ENCODE assay signal across 1 cellular context in the genomic region with DNA sequence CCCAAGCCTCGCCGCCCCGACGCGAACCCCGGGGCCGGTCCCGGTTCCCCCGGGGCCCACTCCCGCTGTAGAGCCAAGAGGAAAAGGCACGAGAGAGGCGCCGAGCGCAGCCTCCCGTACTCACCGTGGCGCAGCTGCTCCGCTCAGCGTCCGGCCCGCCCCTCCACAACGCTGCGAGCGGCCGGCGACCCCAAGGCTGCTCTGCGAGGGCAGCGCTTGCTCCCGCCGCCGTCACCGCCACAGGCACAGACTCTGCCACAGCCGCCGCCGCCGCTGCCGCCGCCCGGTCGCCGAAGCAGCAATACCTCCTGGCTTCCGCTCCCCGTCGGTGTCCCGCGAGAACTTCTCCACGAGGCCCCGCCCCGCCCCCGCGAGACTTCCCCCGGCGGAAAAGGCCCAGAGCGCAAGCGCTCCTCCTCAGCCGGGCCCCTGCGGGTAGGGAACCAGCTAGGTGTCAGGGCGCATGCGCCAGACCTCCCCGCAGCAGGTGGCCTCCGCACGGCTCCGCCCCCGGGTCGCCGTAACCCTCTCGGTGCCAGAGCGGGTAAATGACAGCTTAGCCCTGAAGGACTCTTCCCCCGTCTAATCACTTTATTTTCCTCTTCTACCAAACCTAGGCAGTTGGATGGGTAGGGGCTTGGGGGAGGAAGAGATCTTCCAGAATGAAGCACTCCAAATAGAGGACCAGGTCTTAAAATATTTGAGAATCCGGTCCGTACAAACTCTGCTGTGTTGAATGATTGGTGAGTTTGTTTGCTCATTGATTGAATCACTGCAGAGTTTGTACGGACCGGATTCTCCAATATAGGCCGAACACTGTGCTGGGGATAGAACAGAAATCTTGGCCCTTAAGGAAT.
TF ChIP-seq lines count a peak whose summit lies in the region.

TSS of gene GRB2 (minus strand) at position 314 of the 857 bp plus-strand sequence. CDS start 12,050 bp downstream, outside the sequence.

TF ChIP-seq in HepG2, 621 proteins besides CTCF, POLR2A, EP300 and RAD21 (continued from another document and continues in another):
- peak; percentile 67; the same call in 1 of the 2 replicates for TF ChIP-seq ZNF333 (CRISPR knock-in tag; IDR thresholded peaks at IDR 0.05; ENCODE audit: borderline replicate concordance)
- peak; percentile 92; the same call in 1 of the 2 replicates for TF ChIP-seq EED (CRISPR knock-in tag; IDR thresholded peaks at IDR 0.05)
- no peak for TF ChIP-seq ZKSCAN8 (CRISPR knock-in tag; IDR thresholded peaks at IDR 0.05; ENCODE audit: borderline replicate concordance)
- TF ChIP-seq THAP7 (CRISPR knock-in tag; IDR thresholded peaks at IDR 0.05) = peak; percentile 88
- no peak for TF ChIP-seq ATF1 (CRISPR knock-in tag; IDR thresholded peaks at IDR 0.05)
- no peak; the same call in 1 of the 2 replicates for TF ChIP-seq SOX5 (CRISPR knock-in tag; IDR thresholded peaks at IDR 0.05; ENCODE audit: borderline replicate concordance)
- TF ChIP-seq, protein P1, sequence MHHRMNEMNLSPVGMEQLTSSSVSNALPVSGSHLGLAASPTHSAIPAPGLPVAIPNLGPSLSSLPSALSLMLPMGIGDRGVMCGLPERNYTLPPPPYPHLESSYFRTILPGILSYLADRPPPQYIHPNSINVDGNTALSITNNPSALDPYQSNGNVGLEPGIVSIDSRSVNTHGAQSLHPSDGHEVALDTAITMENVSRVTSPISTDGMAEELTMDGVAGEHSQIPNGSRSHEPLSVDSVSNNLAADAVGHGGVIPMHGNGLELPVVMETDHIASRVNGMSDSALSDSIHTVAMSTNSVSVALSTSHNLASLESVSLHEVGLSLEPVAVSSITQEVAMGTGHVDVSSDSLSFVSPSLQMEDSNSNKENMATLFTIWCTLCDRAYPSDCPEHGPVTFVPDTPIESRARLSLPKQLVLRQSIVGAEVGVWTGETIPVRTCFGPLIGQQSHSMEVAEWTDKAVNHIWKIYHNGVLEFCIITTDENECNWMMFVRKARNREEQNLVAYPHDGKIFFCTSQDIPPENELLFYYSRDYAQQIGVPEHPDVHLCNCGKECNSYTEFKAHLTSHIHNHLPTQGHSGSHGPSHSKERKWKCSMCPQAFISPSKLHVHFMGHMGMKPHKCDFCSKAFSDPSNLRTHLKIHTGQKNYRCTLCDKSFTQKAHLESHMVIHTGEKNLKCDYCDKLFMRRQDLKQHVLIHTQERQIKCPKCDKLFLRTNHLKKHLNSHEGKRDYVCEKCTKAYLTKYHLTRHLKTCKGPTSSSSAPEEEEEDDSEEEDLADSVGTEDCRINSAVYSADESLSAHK (CRISPR knock-in tag; IDR thresholded peaks at IDR 0.05; ENCODE audit: borderline replicate concordance) = 0 out of 2 replicates have a peak, but pooled peaks have one; percentile 70
- no peak for TF ChIP-seq ZNF180 (CRISPR knock-in tag; IDR thresholded peaks at IDR 0.05; ENCODE audit: borderline replicate concordance, low read depth)
- TF ChIP-seq KLF6 (CRISPR knock-in tag; IDR thresholded peaks at IDR 0.05) = peak; percentile 92; the same call in 1 of the 2 replicates
- TF ChIP-seq GLI4 (CRISPR knock-in tag; IDR thresholded peaks at IDR 0.05; ENCODE audit: borderline replicate concordance) = no peak
- TF ChIP-seq ZBTB46 (CRISPR knock-in tag; IDR thresholded peaks at IDR 0.05; ENCODE audit: borderline replicate concordance) = no peak
- peak; percentile 21; the same call in 1 of the 2 replicates for TF ChIP-seq ZNF362 (CRISPR knock-in tag; IDR thresholded peaks at IDR 0.05; ENCODE audit: borderline replicate concordance)
- peak; percentile 74; the same call in 1 of the 2 replicates for TF ChIP-seq E2F2 (CRISPR knock-in tag; IDR thresholded peaks at IDR 0.05; ENCODE audit: borderline replicate concordance)
- peak; percentile 33 for TF ChIP-seq ZNF781 (CRISPR knock-in tag; IDR thresholded peaks at IDR 0.05; ENCODE audit: borderline replicate concordance, not compliant biosample characterization)
- no peak; the same call in 1 of the 2 replicates for TF ChIP-seq ZHX2 (IDR thresholded peaks at IDR 0.05; ENCODE audit: low read depth)
- TF ChIP-seq ZHX2 (CRISPR knock-in tag; IDR thresholded peaks at IDR 0.05; ENCODE audit: borderline replicate concordance) = no peak
- TF ChIP-seq ZNF121 (CRISPR knock-in tag; IDR thresholded peaks at IDR 0.05) = peak; percentile 51; the same call in 1 of the 2 replicates
- TF ChIP-seq NR3C1 (CRISPR knock-in tag; IDR thresholded peaks at IDR 0.05) = no peak
- TF ChIP-seq ZBTB44 (CRISPR knock-in tag; IDR thresholded peaks at IDR 0.05) = peak; percentile 81; the same call in 1 of the 2 replicates
- TF ChIP-seq MTA3 (CRISPR knock-in tag; IDR thresholded peaks at IDR 0.05) = no peak
- TF ChIP-seq ZNF616 (CRISPR knock-in tag; IDR thresholded peaks at IDR 0.05; ENCODE audit: low read depth) = no peak
- TF ChIP-seq NKX3-1 (CRISPR knock-in tag; IDR thresholded peaks at IDR 0.05) = peak; percentile 44
- peak; percentile 54; the same call in 1 of the 2 replicates for TF ChIP-seq FOXK1 (CRISPR knock-in tag; IDR thresholded peaks at IDR 0.05; ENCODE audit: borderline replicate concordance, low read depth)
- TF ChIP-seq, protein P2, sequence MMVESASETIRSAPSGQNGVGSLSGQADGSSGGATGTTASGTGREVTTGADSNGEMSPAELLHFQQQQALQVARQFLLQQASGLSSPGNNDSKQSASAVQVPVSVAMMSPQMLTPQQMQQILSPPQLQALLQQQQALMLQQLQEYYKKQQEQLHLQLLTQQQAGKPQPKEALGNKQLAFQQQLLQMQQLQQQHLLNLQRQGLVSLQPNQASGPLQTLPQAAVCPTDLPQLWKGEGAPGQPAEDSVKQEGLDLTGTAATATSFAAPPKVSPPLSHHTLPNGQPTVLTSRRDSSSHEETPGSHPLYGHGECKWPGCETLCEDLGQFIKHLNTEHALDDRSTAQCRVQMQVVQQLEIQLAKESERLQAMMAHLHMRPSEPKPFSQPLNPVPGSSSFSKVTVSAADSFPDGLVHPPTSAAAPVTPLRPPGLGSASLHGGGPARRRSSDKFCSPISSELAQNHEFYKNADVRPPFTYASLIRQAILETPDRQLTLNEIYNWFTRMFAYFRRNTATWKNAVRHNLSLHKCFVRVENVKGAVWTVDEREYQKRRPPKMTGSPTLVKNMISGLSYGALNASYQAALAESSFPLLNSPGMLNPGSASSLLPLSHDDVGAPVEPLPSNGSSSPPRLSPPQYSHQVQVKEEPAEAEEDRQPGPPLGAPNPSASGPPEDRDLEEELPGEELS (CRISPR knock-in tag; IDR thresholded peaks at IDR 0.05) = no peak
- no peak for TF ChIP-seq ZNF737 (CRISPR knock-in tag; IDR thresholded peaks at IDR 0.05; ENCODE audit: borderline replicate concordance)
- TF ChIP-seq, protein P3, sequence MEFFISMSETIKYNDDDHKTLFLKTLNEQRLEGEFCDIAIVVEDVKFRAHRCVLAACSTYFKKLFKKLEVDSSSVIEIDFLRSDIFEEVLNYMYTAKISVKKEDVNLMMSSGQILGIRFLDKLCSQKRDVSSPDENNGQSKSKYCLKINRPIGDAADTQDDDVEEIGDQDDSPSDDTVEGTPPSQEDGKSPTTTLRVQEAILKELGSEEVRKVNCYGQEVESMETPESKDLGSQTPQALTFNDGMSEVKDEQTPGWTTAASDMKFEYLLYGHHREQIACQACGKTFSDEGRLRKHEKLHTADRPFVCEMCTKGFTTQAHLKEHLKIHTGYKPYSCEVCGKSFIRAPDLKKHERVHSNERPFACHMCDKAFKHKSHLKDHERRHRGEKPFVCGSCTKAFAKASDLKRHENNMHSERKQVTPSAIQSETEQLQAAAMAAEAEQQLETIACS (CRISPR knock-in tag; IDR thresholded peaks at IDR 0.05) = peak; percentile 58; the same call in 1 of the 2 replicates
- TF ChIP-seq ZNF891 (CRISPR knock-in tag; IDR thresholded peaks at IDR 0.05) = peak; percentile 78; the same call in 1 of the 2 replicates
